Comparison of ENCODE assay signal across 30 cellular contexts in the genomic region with DNA sequence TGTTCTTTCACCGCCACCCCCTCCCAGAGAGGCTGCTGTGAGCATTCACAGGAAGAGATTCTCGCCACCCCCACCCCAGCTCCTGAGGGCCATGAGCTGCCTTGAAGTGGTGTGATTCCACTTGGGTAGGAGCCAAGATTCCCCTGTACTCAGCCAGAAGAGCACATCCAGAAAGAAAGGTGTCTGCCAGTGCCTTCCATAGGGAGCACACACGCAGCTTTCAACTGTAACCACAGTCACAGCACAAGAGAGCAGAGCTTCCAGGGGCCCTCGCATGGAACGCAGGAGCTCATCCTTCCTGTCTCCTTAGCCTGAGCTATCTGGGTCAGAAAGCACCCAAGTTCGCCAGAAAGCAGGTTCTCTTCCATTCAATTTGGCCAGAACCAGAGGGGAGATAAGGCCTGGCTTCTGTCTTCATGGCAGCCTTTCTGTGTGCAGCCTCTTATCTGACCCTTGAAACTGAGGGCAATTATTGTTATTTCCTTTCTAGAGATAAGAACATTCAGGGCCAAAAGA.
DNase-seq lines count a peak whose midpoint lies in the region; ATAC-seq and TF ChIP-seq lines count a peak whose summit lies in the region.
"Had no signal": no experiment of that assay in that cellular context is flagged by ENCODE, and none has a peak within 500 bp of the region (broad histone marks: within the 10 kb centered on the region; RNA-seq: fewer than 3 reads in every experiment).

No MANE protein-coding gene starts in this region.

- no peak overlapping the region for H3K4ac ChIP-seq in mesenchymal stem cell (ENCODE audit: low read depth in 1 of 2, low read length in 2 of 2)

- DNase-seq in CMK (ENCODE audit: low read depth) (peak; percentile 55), NCI-H146 treated with DMSO at 0.1 percent for 48 hours (lab: John Stamatoyannopoulos, UW; ENCODE audit: unreplicated experiment) (peak; percentile 17), SK-N-MC (ENCODE audit: low read depth, low spot score) (no peak), mesenchymal stem cell (peak; percentile 4)
- DNase-seq in stimulated activated CD8-positive, alpha-beta memory T cell treated with anti-CD3 and anti-CD28 coated beads, Interleukin-4, amount 100 ng/mL, for 48 hours: no peak
- no peak for DNase-seq in activated naive CD8-positive, alpha-beta T cell treated with anti-CD3 and anti-CD28 coated beads, Interleukin-2, amount 50 U/mL, for 24 hours
- no peak for DNase-seq in CD4-positive, alpha-beta T cell
- no peak for DNase-seq in activated CD4-positive, alpha-beta T cell treated with anti-CD3 and anti-CD28 coated beads for 36 hours
- DNase-seq: ACHN; activated CD4-positive, alpha-beta T cell treated with anti-CD3 and anti-CD28 coated beads for 1 hour; activated CD8-positive, alpha-beta T cell treated with anti-CD3 and anti-CD28 coated beads, Interleukin-2, amount 10 ng/mL, durations not matched to agents 7 days and 5 days; activated gamma-delta T cell; activated T-cell treated with anti-CD3 and anti-CD28 coated beads for 4 hours; Calu3; cerebellar nuclear complex; GM23248; heart left ventricle; mammary epithelial cell; naive B cell; NCI-H1105; occipital lobe; PC-9; retina; Right ventricle myocardium superior; spleen; stimulated activated CD4-positive, alpha-beta T cell treated with anti-CD3 and anti-CD28 coated beads, Interleukin-4, amount 100 ng/mL, for 1 hour; stimulated activated naive B cell treated with anti-CD40 and anti-IgM and Interleukin-4, amounts not matched to agents 10 μg/mL and 1 μg/mL and 100 μg/mL, for 72 hours had no signal

- H3K36me3 Mint-ChIP-seq in activated naive CD8-positive, alpha-beta T cell treated with anti-CD3 and anti-CD28 coated beads, Interleukin-2, amount 50 U/mL, for 24 hours (ENCODE audit: low read depth): no peaks in the 10 kb centered on the region
- H3K36me3 Mint-ChIP-seq in CD4-positive, alpha-beta T cell (ENCODE audit: low read depth): no peaks in the 10 kb centered on the region
- H3K36me3 Mint-ChIP-seq in activated CD4-positive, alpha-beta T cell treated with anti-CD3 and anti-CD28 coated beads for 36 hours (ENCODE audit: low read depth): no peaks in the 10 kb centered on the region
- H3K36me3 Mint-ChIP-seq: naive B cell; stimulated activated naive B cell treated with anti-CD40 and anti-IgM and Interleukin-4, amounts not matched to agents 10 μg/mL and 1 μg/mL and 100 μg/mL, for 72 hours had no signal

- intact Hi-C loops in CD4-positive, alpha-beta T cell (cut with DNase I, micrococcal nuclease): no loop called here
- intact Hi-C loops in activated CD4-positive, alpha-beta T cell treated with anti-CD3 and anti-CD28 coated beads for 36 hours (cut with DNase I, micrococcal nuclease): no loop called here

- H3K9me3 Mint-ChIP-seq in activated naive CD8-positive, alpha-beta T cell treated with anti-CD3 and anti-CD28 coated beads, Interleukin-2, amount 50 U/mL, for 24 hours: no peaks in the 10 kb centered on the region
- H3K9me3 Mint-ChIP-seq in CD4-positive, alpha-beta T cell: no peaks in the 10 kb centered on the region
- no peaks in the 10 kb centered on the region for H3K9me3 Mint-ChIP-seq in activated CD4-positive, alpha-beta T cell treated with anti-CD3 and anti-CD28 coated beads for 36 hours (ENCODE audit: low read depth)
- H3K9me3 Mint-ChIP-seq: IgD-negative memory B cell; naive B cell; stimulated activated naive B cell treated with anti-CD40 and anti-IgM and Interleukin-4, amounts not matched to agents 10 μg/mL and 1 μg/mL and 100 μg/mL, for 72 hours had no signal

- H3K27ac ChIP-seq in SK-N-MC: no peak overlapping the region
- H3K27ac ChIP-seq in mesenchymal stem cell (ENCODE audit: low read length, poor library complexity, severe bottlenecking): no peak overlapping the region
- no peak overlapping the region for H3K27ac ChIP-seq in CD4-positive, alpha-beta T cell (ENCODE audit: low read depth, low read length)
- H3K27ac ChIP-seq: BLaER1, GM23248, heart left ventricle, PC-9, spleen, thoracic aorta had no signal

- H3K36me3 ChIP-seq in SK-N-MC (ENCODE audit: insufficient read depth, low read length): no peaks in the 10 kb centered on the region
- H3K36me3 ChIP-seq in mesenchymal stem cell (ENCODE audit: control insufficient read depth in 1 of 2, insufficient read depth in 2 of 2, low read depth in 1 of 2, low read length in 2 of 2): no peaks in the 10 kb centered on the region
- H3K36me3 ChIP-seq: BLaER1, heart left ventricle, spleen, thoracic aorta had no signal

- H3K14ac ChIP-seq in mesenchymal stem cell (ENCODE audit: low read length in 2 of 2): no peak overlapping the region

- no peak overlapping the region for H3K18ac ChIP-seq in mesenchymal stem cell (ENCODE audit: low read depth in 1 of 2, low read length in 2 of 2)

- no peak overlapping the region for H2BK12ac ChIP-seq in mesenchymal stem cell (ENCODE audit: low read length in 2 of 2)

- H3K79me1 ChIP-seq in mesenchymal stem cell (replicated peaks; ENCODE audit: low read length, poor library complexity, severe bottlenecking): no peaks in the 10 kb centered on the region

- H3K9ac ChIP-seq in SK-N-MC (ENCODE audit: insufficient read length): peak overlapping the region; percentile 37
- no peak overlapping the region for H3K9ac ChIP-seq in mesenchymal stem cell (ENCODE audit: low read length)
- H3K9ac ChIP-seq: BLaER1, GM23248 had no signal

- H4K8ac ChIP-seq in mesenchymal stem cell (ENCODE audit: low read length): peak overlapping the region; percentile 73

- WGBS in mesenchymal stem cell: 47% methylated on average over 6 of the region's 6 CpGs

- no peak overlapping the region for H3K4me2 ChIP-seq in mesenchymal stem cell (ENCODE audit: low read length, poor library complexity, severe bottlenecking)
- H3K4me2 ChIP-seq: BLaER1, PC-9 had no signal

- H2BK15ac ChIP-seq in mesenchymal stem cell (ENCODE audit: low read depth, poor library complexity, severe bottlenecking): peak overlapping the region; percentile 15

- H3K4me3 ChIP-seq in SK-N-MC (no peak overlapping the region), mesenchymal stem cell (ENCODE audit: insufficient read depth in 1 of 2, low read depth in 1 of 2, low read length in 2 of 2) (no peak overlapping the region)
- H3K4me3 ChIP-seq: BLaER1, GM23248, heart left ventricle, PC-9, spleen, thoracic aorta had no signal

- H3K27me3 Mint-ChIP-seq in activated naive CD8-positive, alpha-beta T cell treated with anti-CD3 and anti-CD28 coated beads, Interleukin-2, amount 50 U/mL, for 24 hours: peaks cover 2% of the 10 kb centered on the region
- H3K27me3 Mint-ChIP-seq in CD4-positive, alpha-beta T cell: no peaks in the 10 kb centered on the region
- H3K27me3 Mint-ChIP-seq in activated CD4-positive, alpha-beta T cell treated with anti-CD3 and anti-CD28 coated beads for 36 hours: no peaks in the 10 kb centered on the region

- no peak overlapping the region for H3K27ac Mint-ChIP-seq in activated naive CD8-positive, alpha-beta T cell treated with anti-CD3 and anti-CD28 coated beads, Interleukin-2, amount 50 U/mL, for 24 hours
- no peak overlapping the region for H3K27ac Mint-ChIP-seq in CD4-positive, alpha-beta T cell
- no peak overlapping the region for H3K27ac Mint-ChIP-seq in activated CD4-positive, alpha-beta T cell treated with anti-CD3 and anti-CD28 coated beads for 36 hours
- H3K27ac Mint-ChIP-seq: activated CD8-positive, alpha-beta T cell treated with anti-CD3 and anti-CD28 coated beads, Interleukin-2, amount 10 ng/mL, durations not matched to agents 7 days and 5 days; IgD-negative memory B cell; naive B cell; stimulated activated naive B cell treated with anti-CD40 and anti-IgM and Interleukin-4, amounts not matched to agents 10 μg/mL and 1 μg/mL and 100 μg/mL, for 72 hours had no signal

- no peak for ATAC-seq in activated naive CD8-positive, alpha-beta T cell treated with anti-CD3 and anti-CD28 coated beads, Interleukin-2, amount 50 U/mL, for 24 hours
- no peak for ATAC-seq in CD4-positive, alpha-beta T cell (ENCODE audit: poor library complexity)
- no peak for ATAC-seq in activated CD4-positive, alpha-beta T cell treated with anti-CD3 and anti-CD28 coated beads for 36 hours
- ATAC-seq: activated CD8-positive, alpha-beta T cell treated with anti-CD3 and anti-CD28 coated beads, Interleukin-2, amount 10 ng/mL, durations not matched to agents 7 days and 5 days; stimulated activated naive B cell treated with anti-CD40 and anti-IgM and Interleukin-4, amounts not matched to agents 10 μg/mL and 1 μg/mL and 100 μg/mL, for 72 hours had no signal

- H2AK5ac ChIP-seq in mesenchymal stem cell (ENCODE audit: low read length, severe bottlenecking): no peak overlapping the region

- no peak overlapping the region for H2BK120ac ChIP-seq in mesenchymal stem cell (ENCODE audit: low read depth, low read length)

- POLR2A ChIA-PET in CD4-positive, alpha-beta T cell (lab: Charles Lee): interaction anchor here (0.5 to 1.7 kb wide), 2 partner anchors 54 to 120 kb away, joined by 3 to 5 read pairs; no protein-coding TSS in a partner anchor
- POLR2A ChIA-PET in activated CD4-positive, alpha-beta T cell treated with anti-CD3 and anti-CD28 coated beads for 36 hours (lab: Charles Lee): no interaction called here

- H4K91ac ChIP-seq in mesenchymal stem cell (ENCODE audit: low read length): no peak overlapping the region

- H3K27me3 ChIP-seq in mesenchymal stem cell (ENCODE audit: control insufficient read depth in 1 of 2, insufficient read depth in 1 of 2, low read length in 2 of 2): peaks cover 15 to 42% of the 10 kb centered on the region in 2 experiments
- no peaks in the 10 kb centered on the region for H3K27me3 ChIP-seq in CD4-positive, alpha-beta T cell (ENCODE audit: control insufficient read depth, insufficient read depth, low read length)
- H3K27me3 ChIP-seq: BLaER1 had no signal

- CTCF ChIA-PET in CD4-positive, alpha-beta T cell (lab: Charles Lee): no interaction called here
- CTCF ChIA-PET in activated CD4-positive, alpha-beta T cell treated with anti-CD3 and anti-CD28 coated beads for 36 hours (lab: Charles Lee): interaction anchor here (0.6 to 4.4 kb wide), 6 partner anchors 7 to 365 kb away, joined by 3 to 22 read pairs (median 3); no protein-coding TSS in a partner anchor

- H3K4me3 Mint-ChIP-seq in activated naive CD8-positive, alpha-beta T cell treated with anti-CD3 and anti-CD28 coated beads, Interleukin-2, amount 50 U/mL, for 24 hours: no peak overlapping the region
- H3K4me3 Mint-ChIP-seq in CD4-positive, alpha-beta T cell: no peak overlapping the region
- H3K4me3 Mint-ChIP-seq in activated CD4-positive, alpha-beta T cell treated with anti-CD3 and anti-CD28 coated beads for 36 hours: no peak overlapping the region
- H3K4me3 Mint-ChIP-seq: activated CD8-positive, alpha-beta T cell treated with anti-CD3 and anti-CD28 coated beads, Interleukin-2, amount 10 ng/mL, durations not matched to agents 7 days and 5 days; IgD-negative memory B cell; naive B cell; stimulated activated naive B cell treated with anti-CD40 and anti-IgM and Interleukin-4, amounts not matched to agents 10 μg/mL and 1 μg/mL and 100 μg/mL, for 72 hours had no signal

- no peak overlapping the region for H2AFZ ChIP-seq in mesenchymal stem cell (ENCODE audit: low read depth, low read length)
- H2AFZ ChIP-seq: GM23248, PC-9 had no signal

- H2BK5ac ChIP-seq in mesenchymal stem cell (ENCODE audit: low read depth, low read length, poor library complexity, severe bottlenecking): no peak overlapping the region

- no peak overlapping the region for H3K23ac ChIP-seq in mesenchymal stem cell (ENCODE audit: low read length in 2 of 2)

- no peak for TF ChIP-seq CTCF in CD4-positive, alpha-beta T cell (IDR thresholded peaks at IDR 0.05)

- H3K9me3 ChIP-seq in SK-N-MC (ENCODE audit: low read depth, low read length) (no peaks in the 10 kb centered on the region), mesenchymal stem cell (ENCODE audit: control insufficient read depth, low read length) (no peaks in the 10 kb centered on the region)
- H3K9me3 ChIP-seq in CD4-positive, alpha-beta T cell (ENCODE audit: control insufficient read depth, low read length): no peaks in the 10 kb centered on the region
- H3K9me3 ChIP-seq: BLaER1, heart left ventricle, spleen, thoracic aorta had no signal

- no peaks in the 10 kb centered on the region for H3K4me1 Mint-ChIP-seq in activated naive CD8-positive, alpha-beta T cell treated with anti-CD3 and anti-CD28 coated beads, Interleukin-2, amount 50 U/mL, for 24 hours
- H3K4me1 Mint-ChIP-seq in CD4-positive, alpha-beta T cell (ENCODE audit: low read depth): no peaks in the 10 kb centered on the region
- H3K4me1 Mint-ChIP-seq in activated CD4-positive, alpha-beta T cell treated with anti-CD3 and anti-CD28 coated beads for 36 hours: no peaks in the 10 kb centered on the region
- H3K4me1 Mint-ChIP-seq: IgD-negative memory B cell; stimulated activated naive B cell treated with anti-CD40 and anti-IgM and Interleukin-4, amounts not matched to agents 10 μg/mL and 1 μg/mL and 100 μg/mL, for 72 hours had no signal

- no peaks in the 10 kb centered on the region for H3K4me1 ChIP-seq in mesenchymal stem cell (ENCODE audit: control insufficient read depth, insufficient read depth, low read depth, low read length)

Comparison
In these comparisons a context has a peak if more than half of its experiments do, and no peak if none do; other contexts are left out.
1. DNase-seq: peak in CMK (single experiment), NCI-H146 treated with DMSO at 0.1 percent for 48 hours (single experiment) and mesenchymal stem cell (single experiment); none in SK-N-MC (single experiment), stimulated activated CD8-positive, alpha-beta memory T cell treated with anti-CD3 and anti-CD28 coated beads, Interleukin-4, amount 100 ng/mL, for 48 hours (single experiment), activated naive CD8-positive, alpha-beta T cell treated with anti-CD3 and anti-CD28 coated beads, Interleukin-2, amount 50 U/mL, for 24 hours (single experiment), CD4-positive, alpha-beta T cell (0 of 10) and activated CD4-positive, alpha-beta T cell treated with anti-CD3 and anti-CD28 coated beads for 36 hours (single experiment).